Comparison of ENCODE assay signal across 1 cellular context in the genomic region with DNA sequence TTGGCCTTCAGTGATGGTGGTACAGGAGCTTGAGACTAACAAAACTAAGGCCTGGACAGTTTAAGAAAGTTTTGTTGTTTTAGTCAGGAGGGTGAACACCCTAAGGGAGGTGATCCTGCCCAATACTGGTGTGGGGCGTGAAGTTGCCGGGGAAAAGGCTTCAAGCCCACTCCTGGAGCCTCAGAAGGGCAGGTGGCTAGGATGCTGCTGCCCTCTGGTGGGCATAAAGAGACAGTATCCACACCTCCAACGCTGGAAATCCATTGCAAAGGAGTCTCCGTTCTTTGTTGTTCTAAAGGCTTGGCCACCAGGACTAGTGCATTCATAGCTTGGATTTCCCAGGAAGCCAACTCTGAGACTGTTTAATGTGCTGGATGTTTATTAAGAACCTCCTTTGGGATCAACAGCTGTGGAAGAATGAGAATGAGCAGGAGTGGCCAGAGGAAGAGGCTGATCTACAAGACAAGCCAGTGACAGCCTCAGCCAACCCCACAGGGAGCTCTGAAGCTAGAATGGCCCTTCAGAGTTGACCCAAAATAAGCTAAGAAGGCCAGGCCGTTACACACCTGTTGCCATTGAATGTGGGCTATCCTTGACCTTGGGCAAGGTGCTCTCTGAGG.
TF ChIP-seq lines count a peak whose summit lies in the region.

No MANE protein-coding gene starts in this region.

TF ChIP-seq in HepG2, 621 proteins besides CTCF, POLR2A, EP300 and RAD21 (continued from another document):
- TF ChIP-seq, protein P1, sequence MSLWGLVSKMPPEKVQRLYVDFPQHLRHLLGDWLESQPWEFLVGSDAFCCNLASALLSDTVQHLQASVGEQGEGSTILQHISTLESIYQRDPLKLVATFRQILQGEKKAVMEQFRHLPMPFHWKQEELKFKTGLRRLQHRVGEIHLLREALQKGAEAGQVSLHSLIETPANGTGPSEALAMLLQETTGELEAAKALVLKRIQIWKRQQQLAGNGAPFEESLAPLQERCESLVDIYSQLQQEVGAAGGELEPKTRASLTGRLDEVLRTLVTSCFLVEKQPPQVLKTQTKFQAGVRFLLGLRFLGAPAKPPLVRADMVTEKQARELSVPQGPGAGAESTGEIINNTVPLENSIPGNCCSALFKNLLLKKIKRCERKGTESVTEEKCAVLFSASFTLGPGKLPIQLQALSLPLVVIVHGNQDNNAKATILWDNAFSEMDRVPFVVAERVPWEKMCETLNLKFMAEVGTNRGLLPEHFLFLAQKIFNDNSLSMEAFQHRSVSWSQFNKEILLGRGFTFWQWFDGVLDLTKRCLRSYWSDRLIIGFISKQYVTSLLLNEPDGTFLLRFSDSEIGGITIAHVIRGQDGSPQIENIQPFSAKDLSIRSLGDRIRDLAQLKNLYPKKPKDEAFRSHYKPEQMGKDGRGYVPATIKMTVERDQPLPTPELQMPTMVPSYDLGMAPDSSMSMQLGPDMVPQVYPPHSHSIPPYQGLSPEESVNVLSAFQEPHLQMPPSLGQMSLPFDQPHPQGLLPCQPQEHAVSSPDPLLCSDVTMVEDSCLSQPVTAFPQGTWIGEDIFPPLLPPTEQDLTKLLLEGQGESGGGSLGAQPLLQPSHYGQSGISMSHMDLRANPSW (CRISPR knock-in tag; IDR thresholded peaks at IDR 0.05; ENCODE audit: borderline replicate concordance) = no peak
- TF ChIP-seq DNMT3B (CRISPR knock-in tag; conservative IDR thresholded peaks at IDR 0.05) (peak; percentile 29; the same call in 1 of the 2 replicates), ZNF547 (CRISPR knock-in tag; IDR thresholded peaks at IDR 0.05) (no peak), MEIS1 (CRISPR knock-in tag; IDR thresholded peaks at IDR 0.05; ENCODE audit: borderline replicate concordance) (no peak), SIN3B (IDR thresholded peaks at IDR 0.05; ENCODE audit: low read length) (no peak), ZNF451 (CRISPR knock-in tag; IDR thresholded peaks at IDR 0.05) (no peak), ZNF17 (CRISPR knock-in tag; IDR thresholded peaks at IDR 0.05) (no peak), ZNF891 (CRISPR knock-in tag; IDR thresholded peaks at IDR 0.05) (no peak), FIP1L1 (IDR thresholded peaks at IDR 0.05; ENCODE audit: borderline replicate concordance, insufficient read depth, low read depth, low read length) (no peak), SP5 (CRISPR knock-in tag; IDR thresholded peaks at IDR 0.05; ENCODE audit: borderline replicate concordance, low read depth) (no peak), ZNF816 (CRISPR knock-in tag; IDR thresholded peaks at IDR 0.05; ENCODE audit: borderline replicate concordance) (no peak), SMC3 (IDR thresholded peaks at IDR 0.05; ENCODE audit: low read length) (peak; percentile 80), SP2 (CRISPR knock-in tag; IDR thresholded peaks at IDR 0.05) (no peak), ZNF644 (CRISPR knock-in tag; IDR thresholded peaks at IDR 0.05; ENCODE audit: low read depth) (no peak), FOXJ3 (CRISPR knock-in tag; IDR thresholded peaks at IDR 0.05; ENCODE audit: borderline replicate concordance) (no peak), SP4 (CRISPR knock-in tag; IDR thresholded peaks at IDR 0.05) (no peak), FOXK2 (IDR thresholded peaks at IDR 0.05) (no peak), PCBP2 (optimal IDR thresholded peaks at IDR 0.05; ENCODE audit: low read depth, low read length, poor library complexity, severe bottlenecking) (no peak), WIZ (CRISPR knock-in tag; IDR thresholded peaks at IDR 0.05) (no peak), STAG1 (CRISPR knock-in tag; IDR thresholded peaks at IDR 0.05) (peak; percentile 88), ZNF598 (CRISPR knock-in tag; IDR thresholded peaks at IDR 0.05; ENCODE audit: borderline replicate concordance) (0 out of 2 replicates have a peak, but pooled peaks have one; percentile 38), NR2F6 (IDR thresholded peaks at IDR 0.05) (no peak), NR2F6 (CRISPR knock-in tag; IDR thresholded peaks at IDR 0.05) (no peak), XRCC5 (optimal IDR thresholded peaks at IDR 0.05; ENCODE audit: low read length) (peak; percentile 85), NAIF1 (CRISPR knock-in tag; IDR thresholded peaks at IDR 0.05; ENCODE audit: borderline replicate concordance) (no peak), SALL1 (CRISPR knock-in tag; IDR thresholded peaks at IDR 0.05) (peak; percentile 37; the same call in 1 of the 2 replicates)
- TF ChIP-seq, protein P2, sequence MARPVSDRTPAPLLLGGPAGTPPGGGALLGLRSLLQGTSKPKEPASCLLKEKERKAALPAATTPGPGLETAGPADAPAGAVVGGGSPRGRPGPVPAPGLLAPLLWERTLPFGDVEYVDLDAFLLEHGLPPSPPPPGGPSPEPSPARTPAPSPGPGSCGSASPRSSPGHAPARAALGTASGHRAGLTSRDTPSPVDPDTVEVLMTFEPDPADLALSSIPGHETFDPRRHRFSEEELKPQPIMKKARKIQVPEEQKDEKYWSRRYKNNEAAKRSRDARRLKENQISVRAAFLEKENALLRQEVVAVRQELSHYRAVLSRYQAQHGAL (CRISPR knock-in tag; IDR thresholded peaks at IDR 0.05; ENCODE audit: not compliant biosample characterization) = no peak
- TF ChIP-seq, protein P3, sequence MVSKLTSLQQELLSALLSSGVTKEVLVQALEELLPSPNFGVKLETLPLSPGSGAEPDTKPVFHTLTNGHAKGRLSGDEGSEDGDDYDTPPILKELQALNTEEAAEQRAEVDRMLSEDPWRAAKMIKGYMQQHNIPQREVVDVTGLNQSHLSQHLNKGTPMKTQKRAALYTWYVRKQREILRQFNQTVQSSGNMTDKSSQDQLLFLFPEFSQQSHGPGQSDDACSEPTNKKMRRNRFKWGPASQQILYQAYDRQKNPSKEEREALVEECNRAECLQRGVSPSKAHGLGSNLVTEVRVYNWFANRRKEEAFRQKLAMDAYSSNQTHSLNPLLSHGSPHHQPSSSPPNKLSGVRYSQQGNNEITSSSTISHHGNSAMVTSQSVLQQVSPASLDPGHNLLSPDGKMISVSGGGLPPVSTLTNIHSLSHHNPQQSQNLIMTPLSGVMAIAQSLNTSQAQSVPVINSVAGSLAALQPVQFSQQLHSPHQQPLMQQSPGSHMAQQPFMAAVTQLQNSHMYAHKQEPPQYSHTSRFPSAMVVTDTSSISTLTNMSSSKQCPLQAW (CRISPR knock-in tag; IDR thresholded peaks at IDR 0.05) = 0 out of 2 replicates have a peak, but pooled peaks have one; percentile 23
- TF ChIP-seq, protein P4, sequence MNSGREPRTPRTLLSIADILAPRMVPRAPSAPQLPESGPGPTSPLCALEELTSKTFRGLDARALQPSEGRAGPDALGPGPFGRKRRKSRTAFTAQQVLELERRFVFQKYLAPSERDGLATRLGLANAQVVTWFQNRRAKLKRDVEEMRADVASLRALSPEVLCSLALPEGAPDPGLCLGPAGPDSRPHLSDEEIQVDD (CRISPR knock-in tag; IDR thresholded peaks at IDR 0.05; ENCODE audit: borderline replicate concordance) = no peak
- TF ChIP-seq, protein P5, sequence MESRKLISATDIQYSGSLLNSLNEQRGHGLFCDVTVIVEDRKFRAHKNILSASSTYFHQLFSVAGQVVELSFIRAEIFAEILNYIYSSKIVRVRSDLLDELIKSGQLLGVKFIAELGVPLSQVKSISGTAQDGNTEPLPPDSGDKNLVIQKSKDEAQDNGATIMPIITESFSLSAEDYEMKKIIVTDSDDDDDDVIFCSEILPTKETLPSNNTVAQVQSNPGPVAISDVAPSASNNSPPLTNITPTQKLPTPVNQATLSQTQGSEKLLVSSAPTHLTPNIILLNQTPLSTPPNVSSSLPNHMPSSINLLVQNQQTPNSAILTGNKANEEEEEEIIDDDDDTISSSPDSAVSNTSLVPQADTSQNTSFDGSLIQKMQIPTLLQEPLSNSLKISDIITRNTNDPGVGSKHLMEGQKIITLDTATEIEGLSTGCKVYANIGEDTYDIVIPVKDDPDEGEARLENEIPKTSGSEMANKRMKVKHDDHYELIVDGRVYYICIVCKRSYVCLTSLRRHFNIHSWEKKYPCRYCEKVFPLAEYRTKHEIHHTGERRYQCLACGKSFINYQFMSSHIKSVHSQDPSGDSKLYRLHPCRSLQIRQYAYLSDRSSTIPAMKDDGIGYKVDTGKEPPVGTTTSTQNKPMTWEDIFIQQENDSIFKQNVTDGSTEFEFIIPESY (CRISPR knock-in tag; IDR thresholded peaks at IDR 0.05) = no peak
- TF ChIP-seq, protein P6, sequence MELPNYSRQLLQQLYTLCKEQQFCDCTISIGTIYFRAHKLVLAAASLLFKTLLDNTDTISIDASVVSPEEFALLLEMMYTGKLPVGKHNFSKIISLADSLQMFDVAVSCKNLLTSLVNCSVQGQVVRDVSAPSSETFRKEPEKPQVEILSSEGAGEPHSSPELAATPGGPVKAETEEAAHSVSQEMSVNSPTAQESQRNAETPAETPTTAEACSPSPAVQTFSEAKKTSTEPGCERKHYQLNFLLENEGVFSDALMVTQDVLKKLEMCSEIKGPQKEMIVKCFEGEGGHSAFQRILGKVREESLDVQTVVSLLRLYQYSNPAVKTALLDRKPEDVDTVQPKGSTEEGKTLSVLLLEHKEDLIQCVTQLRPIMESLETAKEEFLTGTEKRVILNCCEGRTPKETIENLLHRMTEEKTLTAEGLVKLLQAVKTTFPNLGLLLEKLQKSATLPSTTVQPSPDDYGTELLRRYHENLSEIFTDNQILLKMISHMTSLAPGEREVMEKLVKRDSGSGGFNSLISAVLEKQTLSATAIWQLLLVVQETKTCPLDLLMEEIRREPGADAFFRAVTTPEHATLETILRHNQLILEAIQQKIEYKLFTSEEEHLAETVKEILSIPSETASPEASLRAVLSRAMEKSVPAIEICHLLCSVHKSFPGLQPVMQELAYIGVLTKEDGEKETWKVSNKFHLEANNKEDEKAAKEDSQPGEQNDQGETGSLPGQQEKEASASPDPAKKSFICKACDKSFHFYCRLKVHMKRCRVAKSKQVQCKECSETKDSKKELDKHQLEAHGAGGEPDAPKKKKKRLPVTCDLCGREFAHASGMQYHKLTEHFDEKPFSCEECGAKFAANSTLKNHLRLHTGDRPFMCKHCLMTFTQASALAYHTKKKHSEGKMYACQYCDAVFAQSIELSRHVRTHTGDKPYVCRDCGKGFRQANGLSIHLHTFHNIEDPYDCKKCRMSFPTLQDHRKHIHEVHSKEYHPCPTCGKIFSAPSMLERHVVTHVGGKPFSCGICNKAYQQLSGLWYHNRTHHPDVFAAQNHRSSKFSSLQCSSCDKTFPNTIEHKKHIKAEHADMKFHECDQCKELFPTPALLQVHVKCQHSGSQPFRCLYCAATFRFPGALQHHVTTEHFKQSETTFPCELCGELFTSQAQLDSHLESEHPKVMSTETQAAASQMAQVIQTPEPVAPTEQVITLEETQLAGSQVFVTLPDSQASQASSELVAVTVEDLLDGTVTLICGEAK (IDR thresholded peaks at IDR 0.05) = no peak
- TF ChIP-seq, protein P6 (CRISPR knock-in tag; IDR thresholded peaks at IDR 0.05) = no peak
- TF ChIP-seq, protein P7, sequence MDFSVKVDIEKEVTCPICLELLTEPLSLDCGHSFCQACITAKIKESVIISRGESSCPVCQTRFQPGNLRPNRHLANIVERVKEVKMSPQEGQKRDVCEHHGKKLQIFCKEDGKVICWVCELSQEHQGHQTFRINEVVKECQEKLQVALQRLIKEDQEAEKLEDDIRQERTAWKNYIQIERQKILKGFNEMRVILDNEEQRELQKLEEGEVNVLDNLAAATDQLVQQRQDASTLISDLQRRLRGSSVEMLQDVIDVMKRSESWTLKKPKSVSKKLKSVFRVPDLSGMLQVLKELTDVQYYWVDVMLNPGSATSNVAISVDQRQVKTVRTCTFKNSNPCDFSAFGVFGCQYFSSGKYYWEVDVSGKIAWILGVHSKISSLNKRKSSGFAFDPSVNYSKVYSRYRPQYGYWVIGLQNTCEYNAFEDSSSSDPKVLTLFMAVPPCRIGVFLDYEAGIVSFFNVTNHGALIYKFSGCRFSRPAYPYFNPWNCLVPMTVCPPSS (IDR thresholded peaks at IDR 0.05) = no peak
